In the genomic region with DNA sequence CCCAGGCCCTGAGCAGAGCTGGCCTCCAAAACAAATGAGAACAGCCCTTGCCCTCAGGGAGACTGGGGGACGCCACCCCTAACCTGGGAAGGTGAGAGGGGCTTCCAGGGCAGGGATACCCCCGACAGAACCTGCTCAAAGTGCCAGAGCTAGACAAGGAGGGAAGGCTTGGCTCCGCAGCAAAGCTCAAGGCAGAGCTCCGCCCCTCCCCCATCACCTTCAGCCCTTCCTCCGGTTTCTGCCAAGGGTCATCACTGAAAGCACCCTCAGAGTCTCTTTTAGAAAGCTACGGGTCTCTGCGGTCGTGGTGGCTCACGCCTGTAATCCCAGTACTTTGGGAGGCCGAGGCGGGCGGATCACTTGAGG, we compare ENCODE assay signal across 7 cellular contexts.
DNase-seq lines count a peak whose midpoint lies in the region; ATAC-seq and TF ChIP-seq lines count a peak whose summit lies in the region.

No MANE protein-coding gene starts in this region.

- H3K4me1 ChIP-seq in colonic mucosa (no peaks in the 10 kb centered on the region), neutrophil (ENCODE audit: control insufficient read depth in 1 of 2, insufficient read depth in 1 of 2, low read depth in 1 of 2, low read length in 1 of 2) (peaks cover 50% of the 10 kb centered on the region in 2 experiments)

- H3K4me3 ChIP-seq in GM12875 (ENCODE audit: low read depth, low read length) (peak overlapping the region; percentile 52), colonic mucosa (peak overlapping the region; percentile 49), neutrophil (ENCODE audit: low read depth in 1 of 2, low read length in 1 of 2) (peak overlapping the region; percentile 39 to 80)

- H3K27ac ChIP-seq in colonic mucosa: no peak overlapping the region
- H3K27ac ChIP-seq in neutrophil: no peak overlapping the region
- no peak overlapping the region for H3K27ac ChIP-seq in caudate nucleus (ENCODE audit: low read depth, low read length)

- H3K9me3 ChIP-seq in colonic mucosa (no peaks in the 10 kb centered on the region), neutrophil (no peaks in the 10 kb centered on the region)

- H3K36me3 ChIP-seq in colonic mucosa (no peaks in the 10 kb centered on the region), neutrophil (no peaks in the 10 kb centered on the region)

- intact Hi-C loops in colonic mucosa (cut with DNase I): no loop called here

- ATAC-seq in HG02884 (IDR thresholded peaks at IDR 0.05; ENCODE audit: unreplicated experiment): no peak

- peak overlapping the region in 1 of 2 donors; percentile 26 for H3K9ac ChIP-seq in colonic mucosa (ENCODE audit: low read depth in 2 of 2, low read length in 2 of 2)

- peak; percentile 26 for DNase-seq in MV-4-11 (lab: John Stamatoyannopoulos, UW)
- peak; percentile 33 for DNase-seq in colonic mucosa
- no peak for DNase-seq in caudate nucleus (lab: John Stamatoyannopoulos, UW)
- no peak for DNase-seq in NCI-H1694 (lab: John Stamatoyannopoulos, UW)

- TF ChIP-seq CTCF in GM12875 (IDR thresholded peaks at IDR 0.05; ENCODE audit: borderline replicate concordance, insufficient read depth, low read depth, low read length): no peak
- TF ChIP-seq CTCF in colonic mucosa (IDR thresholded peaks at IDR 0.05): no peak
- TF ChIP-seq CTCF in neutrophil (IDR thresholded peaks at IDR 0.05): no peak

- no peaks in the 10 kb centered on the region for H3K27me3 ChIP-seq in colonic mucosa
- no peaks in the 10 kb centered on the region for H3K27me3 ChIP-seq in neutrophil

Comparison
In these comparisons a context has a peak if more than half of its experiments do, and no peak if none do; other contexts are left out.
1. DNase-seq: peak in MV-4-11 (single experiment) and colonic mucosa (single experiment); none in caudate nucleus (0 of 61) and NCI-H1694 (single experiment).
2. Peak in every context shown above with its lines, with median percentiles within 50 percentile points of each other: H3K4me3 ChIP-seq.